8 cellular contexts compared by ENCODE assay signal in genomic region chr20:19802492-19803158, GRCh38. TPM values are rescaled to one million over a fixed set of nuclear protein-coding genes. Genes with fewer than 3 reads are reported as not detected.
DNase-seq lines count a peak whose midpoint lies in the region; ATAC-seq and TF ChIP-seq lines count a peak whose summit lies in the region.

No MANE protein-coding gene starts in this region.

- no peaks in the 10 kb centered on the region for H3K9me3 Mint-ChIP-seq in activated B cell treated with CpG ODN at 0.5 μM for 24 hours

- intact Hi-C loops in activated B cell treated with CpG ODN at 0.5 μM for 24 hours (cut with micrococcal nuclease) = loop anchor here (1.0 kb wide), 2 partner anchors 110 to 174 kb away; no protein-coding TSS in a partner anchor

- H3K4me3 ChIP-seq in BE2C (ENCODE audit: low read depth, low read length) = no peak overlapping the region

- no peaks in the 10 kb centered on the region for H3K27me3 Mint-ChIP-seq in activated B cell treated with CpG ODN at 0.5 μM for 24 hours

- no peak overlapping the region for H3K4me3 Mint-ChIP-seq in activated B cell treated with CpG ODN at 0.5 μM for 24 hours

- no peaks in the 10 kb centered on the region for H3K9me3 ChIP-seq in BE2C

- TF ChIP-seq CTCF in BE2C (IDR thresholded peaks at IDR 0.05; ENCODE audit: low read depth, low read length) (peak; percentile 42), activated B cell treated with CpG ODN at 0.5 μM for 24 hours (IDR thresholded peaks at IDR 0.05) (no peak)

- peak; percentile 54 for ATAC-seq in activated B cell treated with CpG ODN at 0.5 μM for 24 hours (ENCODE audit: low read depth)
- peak; percentile 69 for ATAC-seq in left lobe of liver
- no peak for ATAC-seq in GM21737 (IDR thresholded peaks at IDR 0.05; ENCODE audit: unreplicated experiment)

- H3K27ac Mint-ChIP-seq in activated B cell treated with CpG ODN at 0.5 μM for 24 hours = no peak overlapping the region

- H3K4me1 ChIP-seq in BE2C = no peaks in the 10 kb centered on the region

- H3K36me3 ChIP-seq in BE2C = no peaks in the 10 kb centered on the region

- no peak for DNase-seq in BE2C
- DNase-seq in HuH-7 (ENCODE audit: low spot score) = peak; percentile 56
- DNase-seq in activated B cell treated with CpG ODN at 0.5 μM for 24 hours = no peak
- no peak for DNase-seq in left lobe of liver (ENCODE audit: low spot score)
- no peak for DNase-seq in NCI-H187 treated with DMSO at 0.1 percent for 48 hours (lab: John Stamatoyannopoulos, UW)
- no peak for DNase-seq in retina
- DNase-seq in KG1 (lab: John Stamatoyannopoulos, UW) = no peak

- H3K27me3 ChIP-seq in BE2C = peaks cover 7% of the 10 kb centered on the region; the same call in 1 of the 2 replicates

- no peaks in the 10 kb centered on the region for H3K36me3 Mint-ChIP-seq in activated B cell treated with CpG ODN at 0.5 μM for 24 hours (ENCODE audit: low read depth)

- POLR2A ChIA-PET in activated B cell treated with CpG ODN at 0.5 μM for 24 hours (lab: Charles Lee) = no interaction called here

- CTCF ChIA-PET in activated B cell treated with CpG ODN at 0.5 μM for 24 hours (lab: Charles Lee) = interaction anchor here (1.5 to 2.0 kb wide), 2 partner anchors 108 to 109 kb away, joined by 6 to 11 read pairs; no protein-coding TSS in a partner anchor

- H3K4me1 Mint-ChIP-seq in activated B cell treated with CpG ODN at 0.5 μM for 24 hours = peaks cover 17% of the 10 kb centered on the region

RNA-seq across cellular contexts. Expression of gene RIN2, which starts 44.6 kb away (rescaled TPM):
- 3.7 TPM for polyA plus RNA-seq in BE2C (2012; ENCODE audit: insufficient read depth, insufficient read length, low read depth)
- total RNA-seq in activated B cell treated with CpG ODN at 0.5 μM for 24 hours (0.46 and 0.75 TPM in 2 replicates), left lobe of liver (13.8 TPM)
